ENCODE assay signal across 20 cellular contexts in genomic region chr5:170722316-170722715, GRCh38.
A peak's percentile ranks its signal among the peaks of the same experiment; 100 is the strongest.
DNase-seq lines count a peak whose midpoint lies in the region; ATAC-seq and TF ChIP-seq lines count a peak whose summit lies in the region.
"Had no signal": no experiment of that assay in that cellular context is flagged by ENCODE, and none has a peak within 500 bp of the region (broad histone marks: within the 10 kb centered on the region; RNA-seq: fewer than 3 reads in every experiment).

No MANE protein-coding gene starts in this region.

- H3K4me3 Mint-ChIP-seq in WTC11 (no peak overlapping the region), neural progenitor cell (no peak overlapping the region)
- H3K4me3 Mint-ChIP-seq: B cell; CD8-positive, alpha-beta T cell; HFFc6; IgD-negative memory B cell had no signal

- H3K27me3 ChIP-seq in H7 (ENCODE audit: control insufficient read depth, insufficient read depth, low read length) = no peaks in the 10 kb centered on the region
- H3K27me3 ChIP-seq in neural progenitor cell = no peaks in the 10 kb centered on the region
- H3K27me3 ChIP-seq in right lobe of liver = no peaks in the 10 kb centered on the region
- H3K27me3 ChIP-seq: BLaER1 treated with 17β-estradiol and CSF1 and Interleukin-3, amounts not matched to agents 10 nM and 100 nM had no signal

- H3K4me3 ChIP-seq in H7 (ENCODE audit: insufficient read depth, low read depth, low read length) = no peak overlapping the region
- no peak overlapping the region for H3K4me3 ChIP-seq in neural progenitor cell
- no peak overlapping the region for H3K4me3 ChIP-seq in right lobe of liver
- H3K4me3 ChIP-seq: BLaER1 treated with 17β-estradiol and CSF1 and Interleukin-3, amounts not matched to agents 10 nM and 100 nM had no signal

- TF ChIP-seq CTCF in WTC11 (IDR thresholded peaks at IDR 0.05) (no peak), neural progenitor cell (IDR thresholded peaks at IDR 0.05) (peak; percentile 7), right lobe of liver (IDR thresholded peaks at IDR 0.05) (no peak)

- H3K9ac ChIP-seq in neural progenitor cell = no peak overlapping the region
- H3K9ac ChIP-seq: BLaER1 treated with 17β-estradiol and CSF1 and Interleukin-3, amounts not matched to agents 10 nM and 100 nM had no signal

- H3K4me2 ChIP-seq in neural progenitor cell = no peak overlapping the region
- H3K4me2 ChIP-seq: BLaER1 treated with 17β-estradiol and CSF1 and Interleukin-3, amounts not matched to agents 10 nM and 100 nM had no signal

- POLR2A ChIA-PET in WTC11 (lab: Charles Lee) = no interaction called here

- 44% methylated on average over 3 of the region's 3 CpGs for WGBS in right lobe of liver (ENCODE audit: insufficient coverage, low coverage, low lambda C conversion rate, missing lambda C conversion rate)

- H3K9me3 ChIP-seq in neural progenitor cell (ENCODE audit: low read depth) (no peaks in the 10 kb centered on the region), right lobe of liver (no peaks in the 10 kb centered on the region)
- H3K9me3 ChIP-seq: BLaER1 treated with 17β-estradiol and CSF1 and Interleukin-3, amounts not matched to agents 10 nM and 100 nM had no signal

- H3K4me1 ChIP-seq in neural progenitor cell (no peaks in the 10 kb centered on the region), right lobe of liver (no peaks in the 10 kb centered on the region)

- no peaks in the 10 kb centered on the region for H4K20me1 ChIP-seq in neural progenitor cell (ENCODE audit: low read depth)
- H4K20me1 ChIP-seq: BLaER1 treated with 17β-estradiol and CSF1 and Interleukin-3, amounts not matched to agents 10 nM and 100 nM had no signal

- H3K4me1 Mint-ChIP-seq in WTC11 = peaks cover 5% of the 10 kb centered on the region; the same call in 1 of the 2 replicates
- no peaks in the 10 kb centered on the region for H3K4me1 Mint-ChIP-seq in neural progenitor cell
- H3K4me1 Mint-ChIP-seq: B cell, IgD-negative memory B cell had no signal

- H3K27me3 Mint-ChIP-seq in WTC11 (ENCODE audit: low read depth) = peaks cover 3% of the 10 kb centered on the region; the same call in 1 of the 2 replicates
- peaks cover 3% of the 10 kb centered on the region for H3K27me3 Mint-ChIP-seq in neural progenitor cell (ENCODE audit: insufficient read depth, low read depth)

- CTCF ChIA-PET in WTC11 (lab: Charles Lee) = interaction anchor here (0.7 to 1.7 kb wide), 19 partner anchors 9 to 440 kb away, joined by 3 to 18 read pairs (median 4); no protein-coding TSS in a partner anchor

- H3K36me3 Mint-ChIP-seq in WTC11 = peaks cover 6% of the 10 kb centered on the region; the same call in 1 of the 2 replicates
- H3K36me3 Mint-ChIP-seq in neural progenitor cell = no peaks in the 10 kb centered on the region
- H3K36me3 Mint-ChIP-seq: CD8-positive, alpha-beta T cell had no signal

- no peaks in the 10 kb centered on the region for H3F3A ChIP-seq in neural progenitor cell (ENCODE audit: low read depth)

- intact Hi-C loops in right lobe of liver (cut with DNase I) = no loop called here

- ATAC-seq in WTC11 (peak; percentile 93), right lobe of liver (no peak)
- ATAC-seq: CD8-positive, alpha-beta T cell; HepG2 had no signal

- DNase-seq in H7 (peak; percentile 21), WTC11 (ENCODE audit: low spot score) (no peak), iPS-NIHi11 (ENCODE audit: low spot score) (peak; percentile 37), neural progenitor cell (ENCODE audit: low spot score) (no peak), NCI-H748 (lab: John Stamatoyannopoulos, UW; ENCODE audit: unreplicated experiment) (no peak), MV-4-11 (lab: John Stamatoyannopoulos, UW) (no peak), right lobe of liver (no peak)
- DNase-seq: CD8-positive, alpha-beta T cell; DMS 273 treated with DMSO at 0.1 percent for 48 hours; DMS53; DND-41; EL; GOT3; HCEC 1CT; HFFc6; KG1 had no signal

- H3K27ac Mint-ChIP-seq in WTC11 (no peak overlapping the region), neural progenitor cell (no peak overlapping the region)
- H3K27ac Mint-ChIP-seq: B cell; CD8-positive, alpha-beta T cell; HFFc6; IgD-negative memory B cell had no signal

- no peaks in the 10 kb centered on the region for H3K79me2 ChIP-seq in neural progenitor cell (ENCODE audit: low read depth)

- H3K36me3 ChIP-seq in H7 (replicated peaks; ENCODE audit: control insufficient read depth, insufficient read depth, low read length) = no peaks in the 10 kb centered on the region
- no peaks in the 10 kb centered on the region for H3K36me3 ChIP-seq in neural progenitor cell
- H3K36me3 ChIP-seq in right lobe of liver = no peaks in the 10 kb centered on the region
- H3K36me3 ChIP-seq: BLaER1 treated with 17β-estradiol and CSF1 and Interleukin-3, amounts not matched to agents 10 nM and 100 nM had no signal

- no peak overlapping the region for H2AFZ ChIP-seq in neural progenitor cell (replicated peaks)

- H3K27ac ChIP-seq in neural progenitor cell (no peak overlapping the region), right lobe of liver (no peak overlapping the region)
- H3K27ac ChIP-seq: BLaER1 treated with 17β-estradiol and CSF1 and Interleukin-3, amounts not matched to agents 10 nM and 100 nM had no signal

- no peak for TF ChIP-seq POLR2A in right lobe of liver (IDR thresholded peaks at IDR 0.05)

- H3K9me3 Mint-ChIP-seq in WTC11 (peaks cover 19% of the 10 kb centered on the region), neural progenitor cell (no peaks in the 10 kb centered on the region)
- H3K9me3 Mint-ChIP-seq: HFFc6 had no signal

TF ChIP-seq in WTC11, 78 proteins besides CTCF, POLR2A, EP300 and RAD21:
- no peak for TF ChIP-seq ZNF317 (CRISPR knock-in tag; IDR thresholded peaks at IDR 0.05; ENCODE audit: borderline replicate concordance, low read depth)
- no peak for TF ChIP-seq FOXK1 (CRISPR knock-in tag; IDR thresholded peaks at IDR 0.05)

Comparison
In these comparisons a context has a peak if more than half of its experiments do, and no peak if none do; other contexts are left out.
1. DNase-seq: peak in H7 (single experiment) and iPS-NIHi11 (single experiment); none in WTC11 (single experiment), neural progenitor cell (single experiment), NCI-H748 (single experiment), MV-4-11 (single experiment) and right lobe of liver (0 of 3).